8 cellular contexts compared by ENCODE assay signal in genomic region chr1:153633747-153634665, GRCh38. TPM values are rescaled to one million over a fixed set of nuclear protein-coding genes. Genes with fewer than 3 reads are reported as not detected.
DNase-seq lines count a peak whose midpoint lies in the region; ATAC-seq and TF ChIP-seq lines count a peak whose summit lies in the region.

Gene CHTOP (plus strand): TSS chr1:153634066. CDS start chr1:153636589, 2,523 bp downstream.

- peak within 1 kb of the TSS; percentile 66 for H2AFZ ChIP-seq in PC-3 (ENCODE audit: low read length)

- peak; percentile 90 for ATAC-seq in GM21576 (IDR thresholded peaks at IDR 0.05; ENCODE audit: unreplicated experiment)
- ATAC-seq in PC-3 = peak; percentile 88
- ATAC-seq in mucosa of descending colon = peak; percentile 95

- peaks cover 18% of the 10 kb centered on the region; the same call in 1 of the 2 replicates for H4K20me1 ChIP-seq in PC-3 (ENCODE audit: low read length)

- TF ChIP-seq CTCF in PC-3 (conservative IDR thresholded peaks at IDR 0.05; ENCODE audit: low read depth, low read length) (no peak), mucosa of descending colon (IDR thresholded peaks at IDR 0.05) (no peak)

- H3K4me1 ChIP-seq in PC-3 (ENCODE audit: insufficient read depth, low read length) (peaks cover 18% of the 10 kb centered on the region), mucosa of descending colon (ENCODE audit: low read depth) (peaks cover 18% of the 10 kb centered on the region)

- BruUV-seq in PC-3 (replicated peaks; lab: Mats Ljungman, UMichigan) = TSS peak; percentile 91

- DNase-seq in DMS114 treated with DMSO at 0.1 percent for 48 hours (lab: John Stamatoyannopoulos, UW; ENCODE audit: unreplicated experiment) (peak; percentile 96), PC-3 (peak; percentile 100), activated T-cell treated with anti-CD3 and anti-CD28 coated beads for 48 hours (ENCODE audit: low read depth) (peak; percentile 97), epithelial cell of prostate (ENCODE audit: low read depth, low spot score) (peak; percentile 88), mucosa of descending colon (peak; percentile 98 to 99 (median 99))
- peak; percentile 91 for DNase-seq in stimulated activated CD8-positive, alpha-beta memory T cell treated with anti-CD3 and anti-CD28 coated beads, Interleukin-4, amount 100 ng/mL, for 24 hours (ENCODE audit: low read depth)

- peak within 1 kb of the TSS; percentile 97 for H3K27ac ChIP-seq in PC-3 (ENCODE audit: low read length)
- H3K27ac ChIP-seq in epithelial cell of prostate = peak within 1 kb of the TSS; percentile 100

- H3F3A ChIP-seq in PC-3 (ENCODE audit: low read length, unreplicated experiment) = peaks cover 4% of the 10 kb centered on the region

- H3K9ac ChIP-seq in PC-3 (ENCODE audit: low read length) = peak within 1 kb of the TSS; percentile 99

- 0 out of 2 replicates have a peak, but pooled peaks have one; percentile 16 for TF ChIP-seq EP300 in Ishikawa (IDR thresholded peaks at IDR 0.05; ENCODE audit: borderline replicate concordance)

- no peaks in the 10 kb centered on the region for H3K27me3 ChIP-seq in PC-3 (ENCODE audit: low read length)

- H3K4me2 ChIP-seq in PC-3 (ENCODE audit: low read length) = peak within 1 kb of the TSS; percentile 94

- H3K9me3 ChIP-seq in PC-3 (ENCODE audit: low read length) (no peaks in the 10 kb centered on the region), mucosa of descending colon (no peaks in the 10 kb centered on the region)

- H3K9me2 ChIP-seq in PC-3 (replicated peaks; ENCODE audit: low read length) = no peaks in the 10 kb centered on the region

- TF ChIP-seq RAD21 in Ishikawa (IDR thresholded peaks at IDR 0.05; ENCODE audit: low read depth) = no peak

- POLR2A ChIA-PET in PC-3 (lab: Charles Lee; ENCODE audit: unreplicated experiment) = interaction anchor here (0.5 to 1.7 kb wide), 23 partner anchors 9 to 122 kb away, joined by 3 to 20 read pairs (median 6); partner anchors contain the start of genes INTS3, S100A14, S100A16 and S100A6

- intact Hi-C loops in PC-3 (cut with micrococcal nuclease) = loop anchor here (1.0 to 2.0 kb wide), 2 partner anchors 25 to 37 kb away; partner anchors contain the start of gene SNAPIN
- intact Hi-C loops in mucosa of descending colon (cut with DNase I, micrococcal nuclease) = no loop called here

- peaks cover 26% of the 10 kb centered on the region for H3K36me3 ChIP-seq in PC-3 (ENCODE audit: low read depth, low read length)
- H3K36me3 ChIP-seq in mucosa of descending colon (ENCODE audit: low read depth) = peaks cover 9% of the 10 kb centered on the region

- CTCF ChIA-PET in PC-3 (lab: Charles Lee) = interaction anchor here (0.5 to 2.5 kb wide), 10 partner anchors 15 to 289 kb away, joined by 3 to 25 read pairs (median 4); partner anchors contain the start of genes GATAD2B and S100A16

- H3K4me3 ChIP-seq in PC-3 (ENCODE audit: low read length) (peak within 1 kb of the TSS; percentile 83), mucosa of descending colon (peak within 1 kb of the TSS; percentile 78)

- peaks cover 56% of the 10 kb centered on the region for H3K79me2 ChIP-seq in PC-3 (ENCODE audit: low read length)

TF ChIP-seq in Ishikawa, 13 proteins besides CTCF, POLR2A, EP300 and RAD21:
- peak; percentile 28; the same call in 1 of the 2 replicates for TF ChIP-seq USF1 (IDR thresholded peaks at IDR 0.05)
- 0 out of 2 replicates have a peak, but pooled peaks have one; percentile 34 for TF ChIP-seq FOXM1 (IDR thresholded peaks at IDR 0.05; ENCODE audit: borderline replicate concordance, low read depth)
- peak; percentile 100 for TF ChIP-seq YY1 (IDR thresholded peaks at IDR 0.05; ENCODE audit: low read depth)
- peak; percentile 96 for TF ChIP-seq TAF1 (IDR thresholded peaks at IDR 0.05; ENCODE audit: low read depth)
- TF ChIP-seq REST (IDR thresholded peaks at IDR 0.05; ENCODE audit: low read depth) = 0 out of 2 replicates have a peak, but pooled peaks have one; percentile 28
- 0 out of 2 replicates have a peak, but pooled peaks have one; percentile 36 for TF ChIP-seq ZBTB7A (IDR thresholded peaks at IDR 0.05; ENCODE audit: low read depth)
- no peak; the same call in 1 of the 2 replicates for TF ChIP-seq NFIC (IDR thresholded peaks at IDR 0.05)
- TF ChIP-seq TCF12 (IDR thresholded peaks at IDR 0.05; ENCODE audit: low read depth) = peak; percentile 45; the same call in 1 of the 2 replicates
- TF ChIP-seq MAX (IDR thresholded peaks at IDR 0.05) = peak; percentile 70
- TF ChIP-seq CREB1 (IDR thresholded peaks at IDR 0.05; ENCODE audit: low read depth) = peak; percentile 76
- no peak for TF ChIP-seq CEBPB (IDR thresholded peaks at IDR 0.05)
- peak; percentile 95 for TF ChIP-seq TEAD4 (IDR thresholded peaks at IDR 0.05)
- peak; percentile 89 for TF ChIP-seq EGR1 (IDR thresholded peaks at IDR 0.05)

RNA-seq across cellular contexts. Expression of gene CHTOP, which starts in this region (rescaled TPM):
- total RNA-seq in PC-3 (2014; rRNA removed) (101 and 112 TPM in 2 replicates), mucosa of descending colon (10 to 100 TPM; 64.2 to 71.8 (median 71.6) TPM)

Comparison
In these comparisons a context has a peak if more than half of its experiments do, and no peak if none do; other contexts are left out.
1. Peak in every context shown above with its lines: DNase-seq, ATAC-seq, H3K4me3 ChIP-seq and H3K27ac ChIP-seq.